Comparison of ENCODE assay signal across 7 cellular contexts in the genomic region with DNA sequence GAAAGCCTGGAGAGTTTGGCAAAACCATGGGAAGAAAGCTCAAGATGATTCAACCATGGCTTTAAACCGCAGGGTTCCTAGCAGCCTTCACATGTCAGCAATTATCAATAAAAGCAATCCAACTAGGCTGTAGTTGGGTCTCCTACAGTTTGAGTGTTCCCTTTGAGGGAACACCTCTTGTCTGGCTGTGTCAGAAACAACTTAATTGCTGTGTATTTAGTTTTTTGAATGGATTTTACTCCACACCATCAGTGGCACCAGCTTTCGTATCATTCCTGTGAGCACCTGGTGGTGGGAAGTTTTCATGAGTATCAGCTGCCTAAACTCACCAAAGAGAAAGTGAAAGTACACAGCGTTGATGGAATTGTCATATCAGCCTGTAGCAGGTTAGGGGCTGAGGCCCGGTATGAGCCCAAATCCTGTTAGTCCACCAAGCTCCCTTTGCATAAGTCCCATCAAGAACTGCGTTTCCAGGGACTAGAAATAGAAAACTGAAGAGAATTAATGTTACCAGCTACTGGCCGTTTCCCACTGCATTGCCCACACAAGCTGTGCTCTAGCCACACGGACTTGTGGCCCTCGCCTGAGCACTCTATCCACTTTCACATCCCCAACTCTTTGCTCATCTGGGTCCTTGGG. TPM values are rescaled to one million over a fixed set of nuclear protein-coding genes. Genes with fewer than 3 reads are reported as not detected.
A peak's percentile ranks its signal among the peaks of the same experiment; 100 is the strongest.
DNase-seq lines count a peak whose midpoint lies in the region; ATAC-seq and TF ChIP-seq lines count a peak whose summit lies in the region.

No MANE protein-coding gene starts in this region.

- peaks cover 2% of the 10 kb centered on the region for H3K9me3 Mint-ChIP-seq in activated CD4-positive, alpha-beta memory T cell treated with anti-CD3 and anti-CD28 coated beads, Interleukin-2, amount 10 ng/mL, durations not matched to agents 7 days and 5 days
- H3K9me3 Mint-ChIP-seq in stimulated activated effector memory CD8-positive, alpha-beta T cell treated with anti-CD3 and anti-CD28 coated beads, Interleukin-12 subunit alpha, Interleukin-12 subunit beta, amount 100 ng/mL, for 72 hours = peaks cover 2% of the 10 kb centered on the region

- peaks cover 74% of the 10 kb centered on the region for H3K4me1 Mint-ChIP-seq in activated CD4-positive, alpha-beta memory T cell treated with anti-CD3 and anti-CD28 coated beads, Interleukin-2, amount 10 ng/mL, durations not matched to agents 7 days and 5 days
- H3K4me1 Mint-ChIP-seq in stimulated activated effector memory CD8-positive, alpha-beta T cell treated with anti-CD3 and anti-CD28 coated beads, Interleukin-12 subunit alpha, Interleukin-12 subunit beta, amount 100 ng/mL, for 72 hours = peaks cover 70% of the 10 kb centered on the region

- peaks cover 1% of the 10 kb centered on the region for H3K27me3 Mint-ChIP-seq in activated CD4-positive, alpha-beta memory T cell treated with anti-CD3 and anti-CD28 coated beads, Interleukin-2, amount 10 ng/mL, durations not matched to agents 7 days and 5 days

- TF ChIP-seq CTCF in NB4 (IDR thresholded peaks at IDR 0.05; ENCODE audit: low read depth, low read length) = no peak

- H3K27ac Mint-ChIP-seq in activated CD4-positive, alpha-beta memory T cell treated with anti-CD3 and anti-CD28 coated beads, Interleukin-2, amount 10 ng/mL, durations not matched to agents 7 days and 5 days = peak overlapping the region; percentile 74
- H3K27ac Mint-ChIP-seq in stimulated activated effector memory CD8-positive, alpha-beta T cell treated with anti-CD3 and anti-CD28 coated beads, Interleukin-12 subunit alpha, Interleukin-12 subunit beta, amount 100 ng/mL, for 72 hours = peak overlapping the region; percentile 85

- CTCF ChIA-PET in activated CD4-positive, alpha-beta memory T cell treated with anti-CD3 and anti-CD28 coated beads, Interleukin-2, amount 10 ng/mL, durations not matched to agents 7 days and 5 days (lab: Charles Lee) = interaction anchor here (0.7 to 2.4 kb wide), 11 partner anchors 12 to 196 kb away, joined by 3 to 9 read pairs (median 4); no protein-coding TSS in a partner anchor

- no peak for TF ChIP-seq POLR2A in NB4 (IDR thresholded peaks at IDR 0.05; ENCODE audit: extremely low read depth, insufficient read length)

- peak overlapping the region; percentile 66 for H3K4me3 ChIP-seq in NB4 (ENCODE audit: low read depth, low read length)

- POLR2A ChIA-PET in activated CD4-positive, alpha-beta memory T cell treated with anti-CD3 and anti-CD28 coated beads, Interleukin-2, amount 10 ng/mL, durations not matched to agents 7 days and 5 days (lab: Charles Lee) = interaction anchor here (1.1 to 1.7 kb wide), 5 partner anchors 11 to 571 kb away, joined by 3 to 6 read pairs (median 3); a partner anchor contains a TSS

- peak; percentile 62 for ATAC-seq in GM18498 (IDR thresholded peaks at IDR 0.05; ENCODE audit: unreplicated experiment)
- peak; percentile 67 for ATAC-seq in GM21825 (IDR thresholded peaks at IDR 0.05; ENCODE audit: unreplicated experiment)
- ATAC-seq in stimulated activated effector memory CD8-positive, alpha-beta T cell treated with anti-CD3 and anti-CD28 coated beads, Interleukin-12 subunit alpha, Interleukin-12 subunit beta, amount 100 ng/mL, for 72 hours = peak; percentile 56

- H3K36me3 Mint-ChIP-seq in activated CD4-positive, alpha-beta memory T cell treated with anti-CD3 and anti-CD28 coated beads, Interleukin-2, amount 10 ng/mL, durations not matched to agents 7 days and 5 days (ENCODE audit: low read depth) = peaks cover 6% of the 10 kb centered on the region
- no peaks in the 10 kb centered on the region for H3K36me3 Mint-ChIP-seq in stimulated activated effector memory CD8-positive, alpha-beta T cell treated with anti-CD3 and anti-CD28 coated beads, Interleukin-12 subunit alpha, Interleukin-12 subunit beta, amount 100 ng/mL, for 72 hours

- H3K4me3 Mint-ChIP-seq in activated CD4-positive, alpha-beta memory T cell treated with anti-CD3 and anti-CD28 coated beads, Interleukin-2, amount 10 ng/mL, durations not matched to agents 7 days and 5 days = peak overlapping the region; percentile 77
- peak overlapping the region; percentile 71 for H3K4me3 Mint-ChIP-seq in stimulated activated effector memory CD8-positive, alpha-beta T cell treated with anti-CD3 and anti-CD28 coated beads, Interleukin-12 subunit alpha, Interleukin-12 subunit beta, amount 100 ng/mL, for 72 hours

- DNase-seq in NB4 (ENCODE audit: low read depth) = peak; percentile 64
- peak; percentile 50 for DNase-seq in activated CD4-positive, alpha-beta memory T cell treated with anti-CD3 and anti-CD28 coated beads, Interleukin-2, amount 10 ng/mL, durations not matched to agents 7 days and 5 days
- peak; percentile 51 for DNase-seq in germinal center (ENCODE audit: low spot score)
- peak in 1 of 2 donors; percentile 54 for DNase-seq in stimulated activated effector memory CD8-positive, alpha-beta T cell treated with anti-CD3 and anti-CD28 coated beads, Interleukin-12 subunit alpha, Interleukin-12 subunit beta, amount 100 ng/mL, for 72 hours (ENCODE audit: low spot score in 2 of 2)
- no peak for DNase-seq in NCI-H526 treated with DMSO at 0.1 percent for 48 hours (lab: John Stamatoyannopoulos, UW)

RNA-seq across cellular contexts. Expression of a gene that starts 10.9 kb away (rescaled TPM):
- 1 to 10 TPM; 2.3 to 3.3 TPM for total RNA-seq in activated CD4-positive, alpha-beta memory T cell treated with anti-CD3 and anti-CD28 coated beads, Interleukin-2, amount 10 ng/mL, durations not matched to agents 7 days and 5 days

RNA-seq across cellular contexts. Expression of a gene that starts 16.9 kb away (rescaled TPM):
- total RNA-seq in activated CD4-positive, alpha-beta memory T cell treated with anti-CD3 and anti-CD28 coated beads, Interleukin-2, amount 10 ng/mL, durations not matched to agents 7 days and 5 days = 1 to 10 TPM; 3.8 to 4.7 TPM
